Comparison of ENCODE assay signal across 1 cellular context in genomic region chr11:62677160-62677559, GRCh38.
TF ChIP-seq lines count a peak whose summit lies in the region.

No MANE protein-coding gene starts in this region.

TF ChIP-seq in SK-N-SH, 30 proteins besides CTCF, POLR2A, EP300 and RAD21:
- TF ChIP-seq REST (IDR thresholded peaks at IDR 0.05; ENCODE audit: low read depth, low read length) (no peak), GATA2 (CRISPR knock-in tag; IDR thresholded peaks at IDR 0.05) (no peak), CHD2 (IDR thresholded peaks at IDR 0.05; ENCODE audit: low read length, partially characterized antibody) (no peak), ELF1 (IDR thresholded peaks at IDR 0.05) (no peak), RCOR1 (IDR thresholded peaks at IDR 0.05; ENCODE audit: low read length) (no peak), JUND (IDR thresholded peaks at IDR 0.05) (no peak), MEF2A (IDR thresholded peaks at IDR 0.05; ENCODE audit: borderline replicate concordance, low read depth) (no peak), POLR2AphosphoS5 (IDR thresholded peaks at IDR 0.05; ENCODE audit: low read depth, low read length) (no peak), TEAD4 (IDR thresholded peaks at IDR 0.05; ENCODE audit: borderline replicate concordance, insufficient read depth) (no peak), RXRA (IDR thresholded peaks at IDR 0.05; ENCODE audit: borderline replicate concordance, low read depth) (no peak), USF2 (IDR thresholded peaks at IDR 0.05; ENCODE audit: borderline replicate concordance, low read depth, low read length) (no peak)
TF ChIP-seq in SK-N-SH: peak in this region for 0.
